In genomic region chr2:239289545-239289944, GRCh38 we compare ENCODE assay signal across 9 cellular contexts.
DNase-seq lines count a peak whose midpoint lies in the region; ATAC-seq and TF ChIP-seq lines count a peak whose summit lies in the region.
"Had no signal": no experiment of that assay in that cellular context is flagged by ENCODE, and none has a peak within 500 bp of the region (broad histone marks: within the 10 kb centered on the region; RNA-seq: fewer than 3 reads in every experiment).

No MANE protein-coding gene starts in this region.

- peak; percentile 36 for DNase-seq in central memory CD4-positive, alpha-beta T cell
- no peak for DNase-seq in psoas muscle
- no peak for DNase-seq in DMS 273 (lab: John Stamatoyannopoulos, UW; ENCODE audit: unreplicated experiment)
- DNase-seq in NCI-H1092 (lab: John Stamatoyannopoulos, UW), result no peak

- intact Hi-C loops in psoas muscle (cut with DNase I), result no loop called here

- H3K4me1 ChIP-seq in psoas muscle, result peaks cover 100% of the 10 kb centered on the region

- H3K4me3 ChIP-seq in psoas muscle, result no peak overlapping the region

- no peaks in the 10 kb centered on the region for H3K36me3 ChIP-seq in psoas muscle (ENCODE audit: insufficient read depth in 1 of 2, low read depth in 1 of 2)

- no peaks in the 10 kb centered on the region for H3K27me3 ChIP-seq in psoas muscle (ENCODE audit: insufficient read depth in 3 of 3, low read length in 2 of 3)

- TF ChIP-seq CTCF in psoas muscle (IDR thresholded peaks at IDR 0.05), result no peak

- WGBS in psoas muscle, 3 donors, result 71 to 86% (median 78%) methylated on average over 6 of the region's 6 CpGs

- ATAC-seq in GM19324 (IDR thresholded peaks at IDR 0.05; ENCODE audit: low FRiP score, unreplicated experiment) (peak; percentile 8), HG03280 (IDR thresholded peaks at IDR 0.05; ENCODE audit: unreplicated experiment) (peak; percentile 17), psoas muscle (no peak), HG03135 (IDR thresholded peaks at IDR 0.05; ENCODE audit: unreplicated experiment) (no peak), GM19467 (IDR thresholded peaks at IDR 0.05; ENCODE audit: unreplicated experiment) (no peak)

- H3K9me3 ChIP-seq in psoas muscle, result no peaks in the 10 kb centered on the region
- H3K9me3 ChIP-seq: SK-N-SH had no signal

- peak overlapping the region; percentile 97 for H3K27ac ChIP-seq in psoas muscle

Comparison
In these comparisons a context has a peak if more than half of its experiments do, and no peak if none do; other contexts are left out.
1. ATAC-seq: peak in GM19324 (single experiment) and HG03280 (single experiment); none in psoas muscle (0 of 4), HG03135 (single experiment) and GM19467 (single experiment).